Comparison of ENCODE assay signal across 8 cellular contexts in the genomic region with DNA sequence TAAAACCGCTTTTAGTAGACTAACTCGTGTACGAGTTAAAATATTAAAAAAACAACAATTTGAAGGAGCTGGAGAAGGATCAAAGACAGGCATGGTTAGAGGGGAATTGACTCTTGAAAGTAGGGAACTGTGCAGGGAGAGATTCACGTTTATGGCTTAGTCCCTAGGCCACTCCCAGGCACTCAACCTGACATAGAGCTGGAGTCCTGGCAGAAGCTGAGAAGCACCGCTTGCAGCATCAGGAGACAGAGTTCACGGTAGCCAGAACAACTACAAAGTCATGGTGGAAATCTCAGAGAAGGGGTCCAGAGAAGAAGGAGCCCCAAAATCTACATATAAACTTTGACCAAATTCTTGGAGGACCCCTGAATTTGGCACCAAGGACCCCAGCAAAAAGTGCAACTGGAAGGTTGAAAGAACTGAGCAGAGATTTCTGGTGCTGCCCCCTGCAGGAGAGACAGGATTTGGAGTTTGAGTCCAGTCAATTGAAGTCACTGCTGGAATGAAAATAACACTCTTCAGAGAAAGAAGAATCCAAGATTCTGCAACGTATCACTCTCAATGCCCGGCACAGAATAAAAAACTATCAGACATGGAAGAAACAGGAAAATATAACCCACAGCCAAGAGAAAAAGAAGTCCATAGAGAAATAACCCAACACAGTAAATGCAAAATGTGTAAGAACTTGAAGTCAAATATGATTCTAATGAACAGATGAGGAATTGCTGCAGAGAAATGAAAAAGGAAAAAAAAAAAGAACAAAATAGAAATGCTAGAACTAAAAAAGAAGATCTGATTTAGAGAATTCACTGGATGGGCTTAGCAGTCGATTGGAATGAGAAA.
A peak's percentile ranks its signal among the peaks of the same experiment; 100 is the strongest.
DNase-seq lines count a peak whose midpoint lies in the region; ATAC-seq and TF ChIP-seq lines count a peak whose summit lies in the region.

No MANE protein-coding gene starts in this region.

- DNase-seq in A673 (ENCODE audit: low spot score) = peak; percentile 54
- DNase-seq in RWPE1 (ENCODE audit: low spot score) = no peak
- peak; percentile 13 for DNase-seq in fibroblast of peridontal ligament (ENCODE audit: extremely low read depth)
- DNase-seq in stimulated activated CD4-positive, alpha-beta T cell treated with anti-CD3 and anti-CD28 coated beads, Interleukin-4, amount 100 ng/mL, for 1 hour = peak; percentile 15
- no peak for DNase-seq in cerebellar cortex (ENCODE audit: low spot score)

- BruUV-seq in A673 (replicated peaks; lab: Mats Ljungman, UMichigan) = no TSS peak

- TF ChIP-seq CTCF in A673 (conservative IDR thresholded peaks at IDR 0.05; ENCODE audit: low read depth, low read length) = peak; percentile 87
- TF ChIP-seq CTCF in GM12872 (IDR thresholded peaks at IDR 0.05; ENCODE audit: insufficient read depth, low read depth, low read length) = peak; percentile 78
- TF ChIP-seq CTCF in RWPE1 (conservative IDR thresholded peaks at IDR 0.05; ENCODE audit: low read depth) = peak; percentile 53

- no peak overlapping the region for H3K4me3 ChIP-seq in A673 (ENCODE audit: low read depth, low read length, poor library complexity, severe bottlenecking)

- intact Hi-C loops in A673 (cut with micrococcal nuclease; ENCODE audit: unreplicated experiment) = loop anchor here (1.0 to 5.0 kb wide), 3 partner anchors 104 to 357 kb away; no protein-coding TSS in a partner anchor

- H3K9me3 ChIP-seq in A673 (ENCODE audit: low read depth, low read length, poor library complexity, severe bottlenecking) = no peaks in the 10 kb centered on the region

- H3K27ac ChIP-seq in A673 (ENCODE audit: low read depth, low read length, poor library complexity, severe bottlenecking) (no peak overlapping the region), RWPE1 (no peak overlapping the region)

- no peaks in the 10 kb centered on the region for H3K36me3 ChIP-seq in A673 (ENCODE audit: insufficient read depth, low read length, poor library complexity, severe bottlenecking)

- POLR2A ChIA-PET in A673 (lab: Charles Lee; ENCODE audit: low non-redundant PET) = no interaction called here
- POLR2A ChIA-PET in RWPE1 (lab: Yijun Ruan, JAX; ENCODE audit: low non-redundant PET) = no interaction called here

- no peaks in the 10 kb centered on the region for H3K4me1 ChIP-seq in A673 (ENCODE audit: insufficient read depth, low read length, poor library complexity, severe bottlenecking)

- no peak for ATAC-seq in HG03139 (IDR thresholded peaks at IDR 0.05; ENCODE audit: unreplicated experiment)
- no peak for ATAC-seq in HG03354 (IDR thresholded peaks at IDR 0.05; ENCODE audit: poor library complexity, severe bottlenecking, unreplicated experiment)

- peaks cover 12% of the 10 kb centered on the region for H3K27me3 ChIP-seq in A673 (replicated peaks; ENCODE audit: insufficient read depth, low read depth, low read length, poor library complexity)

- CTCF ChIA-PET in A673 (lab: Charles Lee) (interaction anchor here (0.6 to 1.0 kb wide), 3 partner anchors 21 to 358 kb away, joined by 3 to 7 read pairs (median 6); no protein-coding TSS in a partner anchor), RWPE1 (lab: Yijun Ruan, JAX) (interaction anchor here (0.7 kb wide), 1 partner anchor 663 kb away, joined by 3 read pairs; no protein-coding TSS in a partner anchor)

Comparison
In these comparisons a context has a peak if more than half of its experiments do, and no peak if none do; other contexts are left out.
1. DNase-seq: peak in A673 (single experiment), fibroblast of peridontal ligament (single experiment) and stimulated activated CD4-positive, alpha-beta T cell treated with anti-CD3 and anti-CD28 coated beads, Interleukin-4, amount 100 ng/mL, for 1 hour (single experiment); none in RWPE1 (single experiment) and cerebellar cortex (single experiment).
2. Peak in every context shown above with its lines, with median percentiles within 50 percentile points of each other: CTCF ChIP-seq.